In the genomic region with DNA sequence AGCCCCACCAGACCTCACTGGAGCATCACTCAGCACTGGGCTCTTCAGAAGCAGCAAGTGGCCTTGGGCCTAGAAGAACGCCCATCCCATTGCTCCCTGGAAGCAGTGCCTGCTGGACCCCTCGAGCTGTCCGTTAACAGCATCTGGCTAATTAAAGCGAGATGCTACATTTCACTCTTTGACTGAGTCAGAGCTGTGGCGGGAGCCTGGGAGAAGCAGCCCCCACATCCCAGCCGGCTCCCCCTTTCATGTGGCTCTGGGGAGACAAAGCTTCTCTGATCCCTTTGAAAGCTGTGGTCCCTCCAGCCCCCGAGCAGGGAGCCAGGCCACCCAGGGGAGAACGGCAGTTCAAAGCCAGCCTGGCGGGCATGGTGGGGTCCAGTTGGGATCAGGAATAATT, we compare ENCODE assay signal across 17 cellular contexts.
DNase-seq lines count a peak whose midpoint lies in the region; TF ChIP-seq lines count a peak whose summit lies in the region.
"Had no signal": no experiment of that assay in that cellular context is flagged by ENCODE, and none has a peak within 500 bp of the region (broad histone marks: within the 10 kb centered on the region; RNA-seq: fewer than 3 reads in every experiment).

No MANE protein-coding gene starts in this region.

- peaks cover 3% of the 10 kb centered on the region; the same call in 1 of the 2 replicates for H3F3A ChIP-seq in OCI-LY1 (ENCODE audit: insufficient read depth, low read length)

- no peaks in the 10 kb centered on the region for H3K36me3 Mint-ChIP-seq in MCF 10A (ENCODE audit: insufficient read depth, unreplicated experiment)
- H3K36me3 Mint-ChIP-seq: CD4-positive, alpha-beta memory T cell had no signal

- H3K27me3 ChIP-seq in OCI-LY1 (ENCODE audit: insufficient read depth, low read length) (no peaks in the 10 kb centered on the region), osteoblast (ENCODE audit: insufficient read depth, low read length) (peaks cover 21% of the 10 kb centered on the region)

- H2AFZ ChIP-seq in OCI-LY1 (ENCODE audit: low read length) = no peak overlapping the region
- H2AFZ ChIP-seq in osteoblast (ENCODE audit: low read length) = no peak overlapping the region
- H2AFZ ChIP-seq: GM23338 had no signal

- CTCF ChIA-PET in MCF 10A (lab: Yijun Ruan, JAX) = no interaction called here

- H4K20me1 ChIP-seq in OCI-LY1 (ENCODE audit: insufficient read depth, low read length) (no peaks in the 10 kb centered on the region), osteoblast (ENCODE audit: insufficient read depth, low read length) (no peaks in the 10 kb centered on the region)

- peak overlapping the region; percentile 98 for H3K9ac ChIP-seq in OCI-LY1 (ENCODE audit: low read length)

- H3K9me3 ChIP-seq in OCI-LY1 (ENCODE audit: low read length) = no peaks in the 10 kb centered on the region
- H3K9me3 ChIP-seq in osteoblast (ENCODE audit: low read depth, low read length) = no peaks in the 10 kb centered on the region

- H3K36me3 ChIP-seq in OCI-LY1 (ENCODE audit: insufficient read depth, low read length) = peaks cover 84% of the 10 kb centered on the region
- H3K36me3 ChIP-seq in osteoblast (ENCODE audit: insufficient read depth, low read length) = no peaks in the 10 kb centered on the region

- no peaks in the 10 kb centered on the region for H3K9me2 ChIP-seq in OCI-LY1 (ENCODE audit: low read depth, low read length)

- H3K4me1 ChIP-seq in OCI-LY1 (ENCODE audit: insufficient read depth, low read length, severe bottlenecking) = peaks cover 93% of the 10 kb centered on the region
- H3K4me1 ChIP-seq in osteoblast (ENCODE audit: insufficient read depth, low read length) = no peaks in the 10 kb centered on the region

- H3K79me2 ChIP-seq in OCI-LY1 (ENCODE audit: insufficient read depth, low read length) = peaks cover 60% of the 10 kb centered on the region
- H3K79me2 ChIP-seq in osteoblast (ENCODE audit: insufficient read depth, low read length) = no peaks in the 10 kb centered on the region

- H3K27ac ChIP-seq in OCI-LY1 (ENCODE audit: low read depth, low read length, poor library complexity, severe bottlenecking) (peak overlapping the region; percentile 100), osteoblast (ENCODE audit: low read depth, low read length) (no peak overlapping the region)

- H3K27me3 Mint-ChIP-seq in MCF 10A (ENCODE audit: insufficient read depth, unreplicated experiment) = peaks cover 99% of the 10 kb centered on the region

- H3K4me2 ChIP-seq in OCI-LY1 (ENCODE audit: low read length) (peak overlapping the region; percentile 72), osteoblast (ENCODE audit: insufficient read depth, low read length) (no peak overlapping the region)
- H3K4me2 ChIP-seq: GM23338 had no signal

- no peaks in the 10 kb centered on the region for H3K9me3 Mint-ChIP-seq in MCF 10A (ENCODE audit: unreplicated experiment)
- H3K9me3 Mint-ChIP-seq: GM23338, H9 had no signal

- H3K4me1 Mint-ChIP-seq in MCF 10A (ENCODE audit: insufficient read depth, unreplicated experiment) = no peaks in the 10 kb centered on the region
- H3K4me1 Mint-ChIP-seq: CD4-positive, alpha-beta memory T cell had no signal

- TF ChIP-seq CTCF in OCI-LY1 (IDR thresholded peaks at IDR 0.05; ENCODE audit: low read length) (no peak), osteoblast (IDR thresholded peaks at IDR 0.05; ENCODE audit: extremely low read depth, low read depth, low read length) (no peak), MCF 10A (IDR thresholded peaks at IDR 0.05; ENCODE audit: unreplicated experiment) (no peak)

- POLR2A ChIA-PET in MCF 10A (lab: Yijun Ruan, JAX) = no interaction called here

- H3K4me3 ChIP-seq in OCI-LY1 (ENCODE audit: low read depth, low read length, poor library complexity, severe bottlenecking) (peak overlapping the region; percentile 86), osteoblast (ENCODE audit: insufficient read depth, low read length) (no peak overlapping the region)
- H3K4me3 ChIP-seq: GM12878, GM23338 had no signal

- DNase-seq in SW480 (ENCODE audit: low spot score) (peak; percentile 79), osteoblast (ENCODE audit: insufficient read length, low spot score, missing footprints) (peak; percentile 61), NCI-H526 (lab: John Stamatoyannopoulos, UW) (no peak), OCI-M2 (lab: John Stamatoyannopoulos, UW; ENCODE audit: unreplicated experiment) (no peak), MCF 10A (ENCODE audit: unreplicated experiment) (no peak)
- DNase-seq: C1 segment of cervical spinal cord; Calu3; CD4-positive, alpha-beta memory T cell; COR-L47; DMS53; DMS79 treated with DMSO at 0.1 percent for 48 hours; EL; GDM1; H9 had no signal

- intact Hi-C loops in MCF 10A (cut with micrococcal nuclease) = no loop called here

- H3K27ac Mint-ChIP-seq in MCF 10A (ENCODE audit: low read depth, unreplicated experiment) = no peak overlapping the region
- H3K27ac Mint-ChIP-seq: CD4-positive, alpha-beta memory T cell; GM23338 had no signal

- BruUV-seq in MCF 10A (replicated peaks; lab: Mats Ljungman, UMichigan) = no TSS peak

- H3K4me3 Mint-ChIP-seq in MCF 10A (ENCODE audit: unreplicated experiment) = no peak overlapping the region
- H3K4me3 Mint-ChIP-seq: GM23338, H9 had no signal

Comparison
In these comparisons a context has a peak if more than half of its experiments do, and no peak if none do; other contexts are left out.
1. DNase-seq: peak in SW480 (single experiment) and osteoblast (single experiment); none in NCI-H526 (0 of 2), OCI-M2 (single experiment) and MCF 10A (single experiment).